ENCODE assay signal across 14 cellular contexts in genomic region chr14:100339757-100340453, GRCh38. TPM values are rescaled to one million over a fixed set of nuclear protein-coding genes. Genes with fewer than 3 reads are reported as not detected.
DNase-seq lines count a peak whose midpoint lies in the region; ATAC-seq and TF ChIP-seq lines count a peak whose summit lies in the region.
"Had no signal": no experiment of that assay in that cellular context is flagged by ENCODE, and none has a peak within 500 bp of the region (broad histone marks: within the 10 kb centered on the region; RNA-seq: fewer than 3 reads in every experiment).

No MANE protein-coding gene starts in this region.

- H3K36me3 Mint-ChIP-seq in T-helper 17 cell (ENCODE audit: low read depth), result peaks cover 7% of the 10 kb centered on the region

- peaks cover 13 to 16% of the 10 kb centered on the region in 2 donors for H3K4me1 ChIP-seq in duodenal mucosa (ENCODE audit: control insufficient read depth in 1 of 2, insufficient read depth in 2 of 2, low read length in 2 of 2)

- peak overlapping the region; percentile 50 for H3K4me3 Mint-ChIP-seq in T-helper 17 cell

- DNase-seq in H7 (peak; percentile 27), T-helper 17 cell (no peak), anterior cingulate cortex (lab: John Stamatoyannopoulos, UW) (no peak), cerebellar nuclear complex (lab: John Stamatoyannopoulos, UW) (no peak), GM10266 (ENCODE audit: extremely low spot score) (no peak), WERI-Rb-1 (no peak)
- DNase-seq in stimulated activated CD8-positive, alpha-beta memory T cell treated with anti-CD3 and anti-CD28 coated beads, Interleukin-4, amount 100 ng/mL, for 48 hours, result peak; percentile 20
- DNase-seq: activated CD4-positive, CD25-positive, alpha-beta regulatory T cell; GM23248; NCI-H1694; NCI-H774 had no signal

- no peak overlapping the region for H3K4me3 ChIP-seq in H7 (ENCODE audit: insufficient read depth, low read depth, low read length)
- H3K4me3 ChIP-seq in duodenal mucosa (ENCODE audit: low read depth in 1 of 2, low read length in 2 of 2), result no peak overlapping the region
- no peak overlapping the region for H3K4me3 ChIP-seq in WERI-Rb-1 (ENCODE audit: low read depth, low read length)
- H3K4me3 ChIP-seq: GM23248, pancreas had no signal

- peaks cover 26% of the 10 kb centered on the region for H3K36me3 ChIP-seq in H7 (replicated peaks; ENCODE audit: control insufficient read depth, insufficient read depth, low read length)
- peaks cover 13 to 40% of the 10 kb centered on the region in 2 donors for H3K36me3 ChIP-seq in duodenal mucosa (ENCODE audit: control insufficient read depth in 1 of 2, insufficient read depth in 2 of 2, low read length in 2 of 2)
- H3K36me3 ChIP-seq in WERI-Rb-1, result peaks cover 20% of the 10 kb centered on the region

- no peak overlapping the region for H3K27ac Mint-ChIP-seq in T-helper 17 cell

- no peak for ATAC-seq in T-helper 17 cell
- ATAC-seq: pancreas had no signal

- H3K27me3 Mint-ChIP-seq in T-helper 17 cell, result no peaks in the 10 kb centered on the region

- H3K27ac ChIP-seq in duodenal mucosa (ENCODE audit: low read depth, low read length), result peak overlapping the region; percentile 5
- H3K27ac ChIP-seq in WERI-Rb-1, result no peak overlapping the region
- H3K27ac ChIP-seq: GM23248 had no signal

- H3K27me3 ChIP-seq in H7 (ENCODE audit: control insufficient read depth, insufficient read depth, low read length) (no peaks in the 10 kb centered on the region), duodenal mucosa (ENCODE audit: control insufficient read depth in 1 of 2, insufficient read depth in 2 of 2, low read length in 2 of 2) (no peaks in the 10 kb centered on the region), WERI-Rb-1 (ENCODE audit: insufficient read depth, low read depth, severe bottlenecking) (no peaks in the 10 kb centered on the region)
- H3K27me3 ChIP-seq: pancreas had no signal

- no peaks in the 10 kb centered on the region for H3K9me3 ChIP-seq in T-helper 17 cell (ENCODE audit: control insufficient read depth, low read length, poor library complexity, severe bottlenecking)
- H3K9me3 ChIP-seq in duodenal mucosa (ENCODE audit: control insufficient read depth in 1 of 2, low read length in 2 of 2), result no peaks in the 10 kb centered on the region
- no peaks in the 10 kb centered on the region for H3K9me3 ChIP-seq in WERI-Rb-1 (ENCODE audit: severe bottlenecking)
- H3K9me3 ChIP-seq: pancreas had no signal

- peak overlapping the region in 1 of 2 donors; percentile 18 for H3K9ac ChIP-seq in duodenal mucosa (ENCODE audit: low read depth in 1 of 2, low read length in 2 of 2)
- H3K9ac ChIP-seq: GM23248 had no signal

- H3K4me1 Mint-ChIP-seq in T-helper 17 cell, result peaks cover 7% of the 10 kb centered on the region

- TF ChIP-seq CTCF in GM10266 (IDR thresholded peaks at IDR 0.05; ENCODE audit: control insufficient read depth, insufficient read depth, low read depth, missing control alignments) (no peak), WERI-Rb-1 (IDR thresholded peaks at IDR 0.05; ENCODE audit: low read depth, low read length) (no peak)

RNA-seq across cellular contexts. Expression of gene SLC25A47, which starts 16.8 kb away (rescaled TPM):
- total RNA-seq in H7 (2014; rRNA removed; shearing (Covaris generic)), result 0.07 and 0.18 TPM in 2 replicates
- not detected for total RNA-seq in T-helper 17 cell
- total RNA-seq: GM23248, Right ventricle myocardium inferior had no signal

RNA-seq across cellular contexts. Expression of gene SLC25A29, which starts 33.7 kb away (rescaled TPM):
- total RNA-seq in H7 (2014; rRNA removed; shearing (Covaris generic)), result 124 and 131 TPM in 2 replicates
- 1 to 10 TPM; 3.7 to 5.9 TPM for total RNA-seq in T-helper 17 cell

RNA-seq across cellular contexts. Expression of gene WDR25, which starts 36.4 kb away (rescaled TPM):
- 10.6 and 18.4 TPM in 2 replicates for total RNA-seq in H7 (2014; rRNA removed; shearing (Covaris generic))
- 1 to 10 TPM; 5.7 to 6.5 TPM for total RNA-seq in T-helper 17 cell

Comparison
In these comparisons a context has a peak if more than half of its experiments do, and no peak if none do; other contexts are left out.
1. DNase-seq: peak in H7 (single experiment) and stimulated activated CD8-positive, alpha-beta memory T cell treated with anti-CD3 and anti-CD28 coated beads, Interleukin-4, amount 100 ng/mL, for 48 hours (single experiment); none in T-helper 17 cell (0 of 3), anterior cingulate cortex (0 of 58), cerebellar nuclear complex (0 of 2), GM10266 (single experiment) and WERI-Rb-1 (single experiment).
2. RNA of gene SLC25A29, which starts 33.7 kb away (total RNA-seq): 124 to 131 TPM in H7; 3.7 to 5.9 TPM in T-helper 17 cell; every median in the first group is over 10 times any median in the second.